Comparison of ENCODE assay signal across 15 cellular contexts in the genomic region with DNA sequence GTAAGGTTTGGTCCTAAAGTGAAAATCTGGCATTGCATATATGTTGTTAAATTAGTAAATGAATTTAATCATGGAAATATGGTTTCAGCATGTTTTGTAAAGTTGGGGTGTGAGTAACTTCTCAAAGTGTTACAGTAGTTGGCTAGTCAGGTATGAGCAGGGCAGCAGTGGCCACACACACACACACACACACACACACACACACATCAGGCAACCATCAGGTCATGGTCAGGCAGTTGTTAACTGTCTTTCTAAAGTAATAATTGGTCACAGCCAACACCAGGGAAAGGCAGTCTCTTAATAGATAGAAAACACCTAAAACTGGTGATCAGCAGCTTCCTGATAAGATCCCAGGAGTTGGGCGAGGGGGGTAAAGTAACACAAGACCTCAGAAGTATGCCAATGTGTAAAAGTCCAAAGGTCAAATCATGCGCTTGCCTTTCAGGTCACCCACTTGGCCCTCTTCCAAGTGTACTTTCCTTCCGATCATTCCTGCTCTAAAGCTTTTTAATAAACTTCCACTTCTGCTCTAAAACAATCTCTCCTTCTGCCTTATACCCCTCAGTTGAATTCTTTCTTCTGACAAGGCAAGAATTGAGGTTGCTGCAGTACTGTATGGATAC.
"Had no signal": no experiment of that assay in that cellular context is flagged by ENCODE, and none has a peak within 500 bp of the region (broad histone marks: within the 10 kb centered on the region; RNA-seq: fewer than 3 reads in every experiment).

No MANE protein-coding gene starts in this region.

- H3K4me3 ChIP-seq: adrenal gland, esophagus muscularis mucosa, left lung, ovary, right atrium auricular region, transverse colon had no signal

- DNase-seq: activated CD4-positive, alpha-beta T cell treated with anti-CD3 and anti-CD28 coated beads, Interleukin-2, amount 50 U/mL, for 1 hour; activated CD4-positive, CD25-positive, alpha-beta regulatory T cell; activated naive CD4-positive, alpha-beta T cell treated with anti-CD3 and anti-CD28 coated beads, Interleukin-2, amount 50 U/mL, for 16 hours; adrenal gland; central memory CD4-positive, alpha-beta T cell; glutamatergic neuron; left lung; mesenchymal stem cell; nephron progenitor cell; ovary; T-helper 2 cell; transverse colon had no signal

- H3K4me1 Mint-ChIP-seq: stimulated activated effector memory CD8-positive, alpha-beta T cell treated with anti-CD3 and anti-CD28 coated beads, Interleukin-12 subunit alpha, Interleukin-12 subunit beta, amount 100 ng/mL, for 72 hours had no signal

- H3K4me3 Mint-ChIP-seq: nephron progenitor cell; stimulated activated effector memory CD8-positive, alpha-beta T cell treated with anti-CD3 and anti-CD28 coated beads, Interleukin-12 subunit alpha, Interleukin-12 subunit beta, amount 100 ng/mL, for 72 hours had no signal

- H3K9me3 ChIP-seq: adrenal gland, left lung, ovary, right atrium auricular region, transverse colon had no signal

- H3K36me3 ChIP-seq: adrenal gland, esophagus muscularis mucosa, left lung, ovary, right atrium auricular region, transverse colon had no signal

- H3K27ac Mint-ChIP-seq: nephron progenitor cell; stimulated activated effector memory CD8-positive, alpha-beta T cell treated with anti-CD3 and anti-CD28 coated beads, Interleukin-12 subunit alpha, Interleukin-12 subunit beta, amount 100 ng/mL, for 72 hours had no signal

- H3K27ac ChIP-seq: adrenal gland, esophagus muscularis mucosa, left lung, ovary, right atrium auricular region, transverse colon had no signal

- ATAC-seq: left lung; stimulated activated effector memory CD8-positive, alpha-beta T cell treated with anti-CD3 and anti-CD28 coated beads, Interleukin-12 subunit alpha, Interleukin-12 subunit beta, amount 100 ng/mL, for 72 hours had no signal

- H3K27me3 ChIP-seq: adrenal gland, esophagus muscularis mucosa, left lung, ovary, right atrium auricular region, transverse colon had no signal

- H3K4me1 ChIP-seq: adrenal gland, esophagus muscularis mucosa, left lung, right atrium auricular region, transverse colon had no signal

- H3K36me3 Mint-ChIP-seq: stimulated activated effector memory CD8-positive, alpha-beta T cell treated with anti-CD3 and anti-CD28 coated beads, Interleukin-12 subunit alpha, Interleukin-12 subunit beta, amount 100 ng/mL, for 72 hours had no signal
